Comparison of ENCODE assay signal across 19 cellular contexts in the genomic region with DNA sequence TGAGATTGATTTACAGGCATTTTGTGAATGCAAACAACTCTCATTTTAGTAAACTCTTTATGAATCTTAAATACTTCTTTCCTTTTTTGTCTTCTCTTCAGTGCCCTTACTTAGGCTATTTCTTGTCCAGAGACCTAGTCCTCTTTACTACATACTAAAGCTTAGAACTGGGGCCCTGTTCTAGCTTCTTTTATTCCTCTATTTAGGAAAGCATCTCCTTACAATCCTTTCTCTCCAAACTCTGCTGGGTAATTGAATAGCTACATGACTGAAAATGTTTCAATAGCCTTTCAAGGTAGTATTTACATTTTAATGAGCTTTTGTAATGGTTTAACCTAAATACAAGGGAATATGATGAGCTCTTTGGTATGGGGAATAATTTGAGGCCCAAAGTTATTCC.
"Had no signal": no experiment of that assay in that cellular context is flagged by ENCODE, and none has a peak within 500 bp of the region (broad histone marks: within the 10 kb centered on the region; RNA-seq: fewer than 3 reads in every experiment).

No MANE protein-coding gene starts in this region.

- H3K4me1 Mint-ChIP-seq: natural killer cell; stimulated activated naive B cell treated with anti-CD40 and anti-IgM and Interleukin-4, amounts not matched to agents 10 μg/mL and 1 μg/mL and 100 μg/mL, for 72 hours; stimulated activated naive CD8-positive, alpha-beta T cell treated with anti-CD3 and anti-CD28 coated beads, Interleukin-15, amount 100 ng/mL, for 72 hours had no signal

- H3K27me3 Mint-ChIP-seq: dendritic cell treated with granulocyte-macrophage colony-stimulating factor and Interleukin-4, amounts not matched to agents 40 ng/mL and 50 ng/mL, for 4 days; effector memory CD8-positive, alpha-beta T cell; stimulated activated naive B cell treated with anti-CD40 and anti-IgM and Interleukin-4, amounts not matched to agents 10 μg/mL and 1 μg/mL and 100 μg/mL, for 72 hours; stimulated activated naive CD8-positive, alpha-beta T cell treated with anti-CD3 and anti-CD28 coated beads, Interleukin-15, amount 100 ng/mL, for 72 hours had no signal

- DNase-seq: effector memory CD8-positive, alpha-beta T cell; esophagus squamous epithelium; foreskin fibroblast; mucosa of descending colon; natural killer cell; psoas muscle; retina; spleen; stimulated activated CD4-positive, alpha-beta T cell treated with anti-CD3 and anti-CD28 coated beads, Interleukin-15, amount 100 ng/mL, for 24 hours; stimulated activated CD4-positive, alpha-beta T cell treated with anti-CD3 and anti-CD28 coated beads, Interleukin-1b, Interleukin-23, amount 100 ng/mL, for 48 hours; stimulated activated CD4-positive, alpha-beta T cell treated with anti-CD3 and anti-CD28 coated beads, Interleukin-4, amount 100 ng/mL, for 24 hours; stimulated activated naive B cell treated with anti-CD40 and anti-IgM and Interleukin-4, amounts not matched to agents 10 μg/mL and 1 μg/mL and 100 μg/mL, for 72 hours; stimulated activated naive CD8-positive, alpha-beta T cell treated with anti-CD3 and anti-CD28 coated beads, Interleukin-15, amount 100 ng/mL, for 72 hours; testis; upper lobe of right lung had no signal

- FAIRE-seq: colon, islet of Langerhans had no signal

- H3K27ac Mint-ChIP-seq: dendritic cell treated with granulocyte-macrophage colony-stimulating factor and Interleukin-4, amounts not matched to agents 40 ng/mL and 50 ng/mL, for 4 days; effector memory CD8-positive, alpha-beta T cell; natural killer cell; stimulated activated naive B cell treated with anti-CD40 and anti-IgM and Interleukin-4, amounts not matched to agents 10 μg/mL and 1 μg/mL and 100 μg/mL, for 72 hours; stimulated activated naive CD8-positive, alpha-beta T cell treated with anti-CD3 and anti-CD28 coated beads, Interleukin-15, amount 100 ng/mL, for 72 hours had no signal

- H3K4me3 Mint-ChIP-seq: dendritic cell treated with granulocyte-macrophage colony-stimulating factor and Interleukin-4, amounts not matched to agents 40 ng/mL and 50 ng/mL, for 4 days; effector memory CD8-positive, alpha-beta T cell; natural killer cell; stimulated activated naive B cell treated with anti-CD40 and anti-IgM and Interleukin-4, amounts not matched to agents 10 μg/mL and 1 μg/mL and 100 μg/mL, for 72 hours; stimulated activated naive CD8-positive, alpha-beta T cell treated with anti-CD3 and anti-CD28 coated beads, Interleukin-15, amount 100 ng/mL, for 72 hours had no signal

- H3K9me3 Mint-ChIP-seq: dendritic cell treated with granulocyte-macrophage colony-stimulating factor and Interleukin-4, amounts not matched to agents 40 ng/mL and 50 ng/mL, for 4 days; stimulated activated naive B cell treated with anti-CD40 and anti-IgM and Interleukin-4, amounts not matched to agents 10 μg/mL and 1 μg/mL and 100 μg/mL, for 72 hours had no signal

- H3K36me3 Mint-ChIP-seq: natural killer cell; stimulated activated naive B cell treated with anti-CD40 and anti-IgM and Interleukin-4, amounts not matched to agents 10 μg/mL and 1 μg/mL and 100 μg/mL, for 72 hours had no signal

- ATAC-seq: effector memory CD8-positive, alpha-beta T cell; mucosa of descending colon; natural killer cell; psoas muscle; sciatic nerve; stimulated activated naive B cell treated with anti-CD40 and anti-IgM and Interleukin-4, amounts not matched to agents 10 μg/mL and 1 μg/mL and 100 μg/mL, for 72 hours; stimulated activated naive CD8-positive, alpha-beta T cell treated with anti-CD3 and anti-CD28 coated beads, Interleukin-15, amount 100 ng/mL, for 72 hours; upper lobe of right lung had no signal
